In genomic region chr1:1538989-1539309, GRCh38 we compare ENCODE assay signal across 13 cellular contexts. TPM values are rescaled to one million over a fixed set of nuclear protein-coding genes. Genes with fewer than 3 reads are reported as not detected.
A peak's percentile ranks its signal among the peaks of the same experiment; 100 is the strongest.
DNase-seq lines count a peak whose midpoint lies in the region; ATAC-seq, FAIRE-seq and TF ChIP-seq lines count a peak whose summit lies in the region.
"Had no signal": no experiment of that assay in that cellular context is flagged by ENCODE, and none has a peak within 500 bp of the region (broad histone marks: within the 10 kb centered on the region; RNA-seq: fewer than 3 reads in every experiment).

No MANE protein-coding gene starts in this region.

- H3K79me2 ChIP-seq in endothelial cell of umbilical vein (ENCODE audit: control insufficient read depth, insufficient read depth, low read length): peaks cover 7% of the 10 kb centered on the region

- no peaks in the 10 kb centered on the region for H4K20me1 ChIP-seq in endothelial cell of umbilical vein (replicated peaks; ENCODE audit: control insufficient read depth, extremely low read depth, insufficient read depth, low read length)

- H3K4me2 ChIP-seq in endothelial cell of umbilical vein (ENCODE audit: insufficient read depth, low read length): peak overlapping the region; percentile 63

- H3K27me3 Mint-ChIP-seq in nephron progenitor cell (ENCODE audit: low read depth, poor library complexity): no peaks in the 10 kb centered on the region

- TF ChIP-seq POLR2A in endothelial cell of umbilical vein (IDR thresholded peaks at IDR 0.05; ENCODE audit: low read depth, low read length) (no peak), erythroblast (IDR thresholded peaks at IDR 0.05; ENCODE audit: low read length) (no peak)

- H3K27me3 ChIP-seq in right atrium auricular region: no peaks in the 10 kb centered on the region
- H3K27me3 ChIP-seq in endothelial cell of umbilical vein (ENCODE audit: control insufficient read depth in 2 of 2, insufficient read depth in 2 of 2, low read length in 2 of 2): no peaks in the 10 kb centered on the region

- H3K9ac ChIP-seq in endothelial cell of umbilical vein (replicated peaks; ENCODE audit: extremely low read depth, insufficient read depth, low read length): no peak overlapping the region

- H3K9me3 ChIP-seq in right atrium auricular region (no peaks in the 10 kb centered on the region), endothelial cell of umbilical vein (replicated peaks; ENCODE audit: control insufficient read depth, insufficient read depth, low read length) (no peaks in the 10 kb centered on the region)
- H3K9me3 ChIP-seq: mucosa of descending colon had no signal

- CTCF ChIA-PET in endothelial cell of umbilical vein (lab: Charles Lee): no interaction called here

- H3K4me3 Mint-ChIP-seq in nephron progenitor cell: peak overlapping the region; percentile 74

- BruUV-seq in endothelial cell of umbilical vein (replicated peaks; lab: Mats Ljungman, UMichigan): no TSS peak

- H3K4me3 ChIP-seq in right atrium auricular region (peak overlapping the region; percentile 72 to 75), endothelial cell of umbilical vein (replicated peaks in 1 of 3; ENCODE audit: insufficient read depth in 1 of 3, low read depth in 1 of 3, low read length in 3 of 3) (peak overlapping the region in 2 of 3 experiments; percentile 44 to 60)
- H3K4me3 ChIP-seq: mucosa of descending colon had no signal

- intact Hi-C loops in left ventricle myocardium superior (cut with micrococcal nuclease): no loop called here
- intact Hi-C loops in endothelial cell of umbilical vein (cut with micrococcal nuclease): no loop called here

- H2AFZ ChIP-seq in endothelial cell of umbilical vein (ENCODE audit: low read depth, low read length): no peak overlapping the region

- H3K36me3 ChIP-seq in right atrium auricular region: peaks cover 12% of the 10 kb centered on the region
- H3K36me3 ChIP-seq in endothelial cell of umbilical vein (ENCODE audit: control insufficient read depth in 2 of 2, extremely low read depth in 1 of 2, insufficient read depth in 2 of 2, low read length in 2 of 2): peaks cover 0 to 10% of the 10 kb centered on the region in 2 experiments

- peaks cover 6% of the 10 kb centered on the region for H3K36me3 Mint-ChIP-seq in nephron progenitor cell (ENCODE audit: low read depth)

- peaks cover 12% of the 10 kb centered on the region for H3K4me1 Mint-ChIP-seq in nephron progenitor cell

- no peaks in the 10 kb centered on the region for H3K9me3 Mint-ChIP-seq in nephron progenitor cell

- ATAC-seq in left ventricle myocardium superior (no peak), GM19455 (IDR thresholded peaks at IDR 0.05; ENCODE audit: unreplicated experiment) (no peak), GM19467 (IDR thresholded peaks at IDR 0.05; ENCODE audit: unreplicated experiment) (no peak)
- ATAC-seq: mucosa of descending colon had no signal

- TF ChIP-seq CTCF in right atrium auricular region (IDR thresholded peaks at IDR 0.05) (no peak), endothelial cell of umbilical vein (IDR thresholded peaks at IDR 0.05; ENCODE audit: extremely low read depth in 1 of 2, insufficient read depth in 1 of 2, low read depth in 1 of 2, low read length in 2 of 2) (no peak), nephron progenitor cell (IDR thresholded peaks at IDR 0.05) (no peak)

- dilution Hi-C loops in endothelial cell of umbilical vein (cut with MboI; ENCODE audit: extremely low pct_ligation_motif_present, low sequenced_read_pairs): no loop called here

- H3K4me1 ChIP-seq in right atrium auricular region: peaks cover 0 to 29% of the 10 kb centered on the region in 2 donors
- peaks cover 14% of the 10 kb centered on the region for H3K4me1 ChIP-seq in endothelial cell of umbilical vein (ENCODE audit: control insufficient read depth, extremely low read depth, insufficient read depth, low read length)

- H3K27ac ChIP-seq in right atrium auricular region: peak overlapping the region; percentile 81 to 85
- no peak overlapping the region for H3K27ac ChIP-seq in endothelial cell of umbilical vein (ENCODE audit: insufficient read depth, low read depth, low read length)

- POLR2A ChIA-PET in endothelial cell of umbilical vein (lab: Charles Lee): no interaction called here

- no peaks in the 10 kb centered on the region for H3K9me1 ChIP-seq in endothelial cell of umbilical vein (replicated peaks; ENCODE audit: control insufficient read depth, extremely low read depth, insufficient read depth, low read length)

- FAIRE-seq in endothelial cell of umbilical vein (lab: Jason Lieb, UNC): no peak
- FAIRE-seq: frontal cortex had no signal

- DNase-seq in right atrium auricular region (ENCODE audit: low spot score): no peak
- DNase-seq in left ventricle myocardium superior: no peak
- no peak for DNase-seq in endothelial cell of umbilical vein (ENCODE audit: low read depth, low spot score)
- no peak for DNase-seq in nephron progenitor cell
- no peak for DNase-seq in erythroblast (lab: John Stamatoyannopoulos, UW)
- DNase-seq in epidermal melanocyte (ENCODE audit: insufficient read length, low spot score): no peak
- DNase-seq: mucosa of descending colon; NCI-H1092 treated with DMSO at 0.1 percent for 48 hours; NCI-H82; stimulated activated CD4-positive, alpha-beta T cell treated with anti-CD3 and anti-CD28 coated beads, Interleukin-2, amount 100 ng/mL, for 24 hours had no signal

- H3K27ac Mint-ChIP-seq in nephron progenitor cell: no peak overlapping the region

TF ChIP-seq in endothelial cell of umbilical vein, 7 proteins besides CTCF, POLR2A, EP300 and RAD21:
- TF ChIP-seq MYC (IDR thresholded peaks at IDR 0.05; ENCODE audit: low read depth, low read length): no peak
- TF ChIP-seq GATA2 (IDR thresholded peaks at IDR 0.05; ENCODE audit: insufficient read depth, insufficient read length, low read depth, low read length): no peak
- TF ChIP-seq EZH2 (IDR thresholded peaks at IDR 0.05; ENCODE audit: borderline replicate concordance, low read depth, low read length, severe bottlenecking): no peak
- TF ChIP-seq POLR2AphosphoS5 (IDR thresholded peaks at IDR 0.05; ENCODE audit: insufficient read depth, low read depth, low read length): no peak
- no peak for TF ChIP-seq JUN (IDR thresholded peaks at IDR 0.05; ENCODE audit: borderline replicate concordance, insufficient read depth, insufficient read length, low read depth)

RNA-seq across cellular contexts. Expression of gene TMEM240, which starts 1.5 kb away (rescaled TPM):
- total RNA-seq in right atrium auricular region (1 to 10 TPM; 1.4 to 2.8 TPM), left ventricle myocardium superior (8.9 TPM), endothelial cell of umbilical vein (7.0 and 8.8 TPM in 2 replicates)
- 5.3 and 7.6 TPM in 2 replicates for polyA plus RNA-seq in endothelial cell of umbilical vein
- polyA plus RNA-seq in endothelial cell of umbilical vein (2011; cell fraction: cytosol; rRNA removed): 3.3 and 4.5 TPM in 2 replicates
- polyA plus RNA-seq in endothelial cell of umbilical vein (2011; cell fraction: nucleus; rRNA removed): 6.8 and 7.3 TPM in 2 replicates
- polyA plus RNA-seq in endothelial cell of umbilical vein (2012): 2.1 and 5.6 TPM in 2 replicates
- polyA minus RNA-seq in endothelial cell of umbilical vein: 1.1 and 1.2 TPM in 2 replicates
- polyA minus RNA-seq in endothelial cell of umbilical vein (2011; cell fraction: cytosol; rRNA and poly(A)+ RNA removed): not detected
- polyA minus RNA-seq in endothelial cell of umbilical vein (2011; cell fraction: nucleus; rRNA and poly(A)+ RNA removed): 0.87 and 2.0 TPM in 2 replicates

RNA-seq across cellular contexts. Expression of gene ATAD3A, which starts 27.0 kb away (rescaled TPM):
- total RNA-seq in right atrium auricular region (10 to 100 TPM; 15.6 to 18.6 TPM), left ventricle myocardium superior (18.3 TPM), endothelial cell of umbilical vein (55.2 and 57.4 TPM in 2 replicates)
- 24.9 and 28.8 TPM in 2 replicates for polyA plus RNA-seq in endothelial cell of umbilical vein
- 23.0 and 29.1 TPM in 2 replicates for polyA plus RNA-seq in endothelial cell of umbilical vein (2011; cell fraction: cytosol; rRNA removed)
- polyA plus RNA-seq in endothelial cell of umbilical vein (2011; cell fraction: nucleus; rRNA removed): 47.8 and 57.7 TPM in 2 replicates
- 26.8 and 28.1 TPM in 2 replicates for polyA plus RNA-seq in endothelial cell of umbilical vein (2012)
- 13.7 and 22.7 TPM in 2 replicates for polyA minus RNA-seq in endothelial cell of umbilical vein
- polyA minus RNA-seq in endothelial cell of umbilical vein (2011; cell fraction: cytosol; rRNA and poly(A)+ RNA removed): 52.6 TPM
- polyA minus RNA-seq in endothelial cell of umbilical vein (2011; cell fraction: nucleus; rRNA and poly(A)+ RNA removed): 10.6 and 18.4 TPM in 2 replicates

RNA-seq across cellular contexts. Expression of gene SSU72, which starts 35.7 kb away (rescaled TPM):
- total RNA-seq in right atrium auricular region (100 to 1,000 TPM in 1 of 2 donors, 10 to 100 TPM in 1; 98.3 to 121 TPM), left ventricle myocardium superior (118 TPM), endothelial cell of umbilical vein (124 and 129 TPM in 2 replicates)
- polyA plus RNA-seq in endothelial cell of umbilical vein: 78.2 and 85.9 TPM in 2 replicates
- polyA plus RNA-seq in endothelial cell of umbilical vein (2011; cell fraction: cytosol; rRNA removed): 92.7 and 101 TPM in 2 replicates
- 89.0 and 97.5 TPM in 2 replicates for polyA plus RNA-seq in endothelial cell of umbilical vein (2011; cell fraction: nucleus; rRNA removed)
- 119 and 136 TPM in 2 replicates for polyA plus RNA-seq in endothelial cell of umbilical vein (2012)
- 70.4 and 74.1 TPM in 2 replicates for polyA minus RNA-seq in endothelial cell of umbilical vein
- polyA minus RNA-seq in endothelial cell of umbilical vein (2011; cell fraction: cytosol; rRNA and poly(A)+ RNA removed): 82.5 TPM
- polyA minus RNA-seq in endothelial cell of umbilical vein (2011; cell fraction: nucleus; rRNA and poly(A)+ RNA removed): 41.3 and 53.5 TPM in 2 replicates
